Comparison of ENCODE assay signal across 1 cellular context in the genomic region with DNA sequence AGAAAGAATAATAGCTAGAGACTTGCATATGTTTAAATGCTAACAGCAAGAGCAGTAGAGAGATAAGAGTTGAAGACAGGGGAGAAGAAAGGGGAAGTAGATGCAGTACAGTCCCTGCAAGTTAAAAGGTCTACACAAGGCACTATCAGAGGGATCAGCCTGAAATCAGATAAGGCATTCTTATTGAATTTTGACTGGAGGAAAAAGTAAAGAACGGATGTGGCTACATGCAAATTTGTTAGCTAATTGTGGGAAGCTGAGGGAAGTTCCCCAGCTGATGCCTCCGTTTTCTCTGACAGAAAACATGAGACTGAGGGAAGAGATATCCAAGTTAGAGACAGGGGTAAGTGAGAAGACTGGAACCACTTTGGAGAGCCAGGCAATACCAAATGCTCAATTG.
A peak's percentile ranks its signal among the peaks of the same experiment; 100 is the strongest.
TF ChIP-seq lines count a peak whose summit lies in the region.

No MANE protein-coding gene starts in this region.

TF ChIP-seq in K562, 482 proteins besides CTCF, POLR2A, EP300 and RAD21 (continued from another document and continues in another):
- TF ChIP-seq FOXJ2 (tag; IDR thresholded peaks at IDR 0.05) (peak; percentile 67), RBFOX2 (IDR thresholded peaks at IDR 0.05; ENCODE audit: low read depth, low read length) (no peak), CBX1 (IDR thresholded peaks at IDR 0.05; ENCODE audit: low read depth) (no peak), ZNF263 (CRISPR knock-in tag; IDR thresholded peaks at IDR 0.05; ENCODE audit: borderline replicate concordance) (no peak), NELFE (IDR thresholded peaks at IDR 0.05; ENCODE audit: insufficient read depth, insufficient read length) (no peak), SMARCA5 (IDR thresholded peaks at IDR 0.05) (no peak), NR3C1 (CRISPR knock-in tag; IDR thresholded peaks at IDR 0.05) (no peak), BHLHE40 (IDR thresholded peaks at IDR 0.05; ENCODE audit: low read length) (peak; percentile 42; the same call in 1 of the 2 replicates), SPI1 (IDR thresholded peaks at IDR 0.05; ENCODE audit: borderline replicate concordance, low read depth, low read length) (peak; percentile 65), DPF2 (IDR thresholded peaks at IDR 0.05) (peak; percentile 94), ZNF140 (CRISPR knock-in tag; IDR thresholded peaks at IDR 0.05) (no peak), SMAD3 (CRISPR knock-in tag; conservative IDR thresholded peaks at IDR 0.05) (no peak), BRD4 (IDR thresholded peaks at IDR 0.05) (no peak), MYBL2 (IDR thresholded peaks at IDR 0.05; ENCODE audit: low read depth) (peak; percentile 58; the same call in 1 of the 2 replicates), MYBL2 (CRISPR knock-in tag; IDR thresholded peaks at IDR 0.05; ENCODE audit: borderline replicate concordance) (no peak), CSDE1 (IDR thresholded peaks at IDR 0.05) (no peak), SP2 (IDR thresholded peaks at IDR 0.05; ENCODE audit: extremely low read depth, low read depth, low read length, poor library complexity, severe bottlenecking) (no peak), ESRRA (IDR thresholded peaks at IDR 0.05; ENCODE audit: borderline replicate concordance, low read depth) (peak; percentile 69; the same call in 1 of the 2 replicates), POLR2B (IDR thresholded peaks at IDR 0.05; ENCODE audit: low read depth, partially characterized antibody) (no peak), FOXM1 (IDR thresholded peaks at IDR 0.05; ENCODE audit: low read depth) (peak; percentile 84), FOXM1 (CRISPR knock-in tag; IDR thresholded peaks at IDR 0.05; ENCODE audit: low read depth) (no peak), DNMT1 (IDR thresholded peaks at IDR 0.05) (no peak), ZFP36 (IDR thresholded peaks at IDR 0.05; ENCODE audit: low read depth, low read length, partially characterized antibody) (no peak), ZNF785 (CRISPR knock-in tag; IDR thresholded peaks at IDR 0.05) (no peak), ZNF766 (CRISPR knock-in tag; conservative IDR thresholded peaks at IDR 0.05) (0 out of 2 replicates have a peak, but pooled peaks have one; percentile 46), U2AF2 (optimal IDR thresholded peaks at IDR 0.05; ENCODE audit: low read depth, low read length) (no peak), ZNF224 (CRISPR knock-in tag; IDR thresholded peaks at IDR 0.05) (no peak), TRIM24 (IDR thresholded peaks at IDR 0.05) (no peak), TCF7 (IDR thresholded peaks at IDR 0.05; ENCODE audit: borderline replicate concordance) (no peak), MCM2 (IDR thresholded peaks at IDR 0.05; ENCODE audit: low read depth) (no peak), NCOA6 (IDR thresholded peaks at IDR 0.05) (no peak), DACH1 (IDR thresholded peaks at IDR 0.05; ENCODE audit: partially characterized antibody) (no peak), ZEB2 (IDR thresholded peaks at IDR 0.05) (peak; percentile 90), FIP1L1 (IDR thresholded peaks at IDR 0.05; ENCODE audit: low read depth, low read length, poor library complexity, severe bottlenecking) (no peak), ZNF174 (CRISPR knock-in tag; IDR thresholded peaks at IDR 0.05) (no peak), HDAC8 (tag; IDR thresholded peaks at IDR 0.05) (no peak), CHD2 (IDR thresholded peaks at IDR 0.05; ENCODE audit: low read depth, low read length) (no peak)
- TF ChIP-seq, protein P1, sequence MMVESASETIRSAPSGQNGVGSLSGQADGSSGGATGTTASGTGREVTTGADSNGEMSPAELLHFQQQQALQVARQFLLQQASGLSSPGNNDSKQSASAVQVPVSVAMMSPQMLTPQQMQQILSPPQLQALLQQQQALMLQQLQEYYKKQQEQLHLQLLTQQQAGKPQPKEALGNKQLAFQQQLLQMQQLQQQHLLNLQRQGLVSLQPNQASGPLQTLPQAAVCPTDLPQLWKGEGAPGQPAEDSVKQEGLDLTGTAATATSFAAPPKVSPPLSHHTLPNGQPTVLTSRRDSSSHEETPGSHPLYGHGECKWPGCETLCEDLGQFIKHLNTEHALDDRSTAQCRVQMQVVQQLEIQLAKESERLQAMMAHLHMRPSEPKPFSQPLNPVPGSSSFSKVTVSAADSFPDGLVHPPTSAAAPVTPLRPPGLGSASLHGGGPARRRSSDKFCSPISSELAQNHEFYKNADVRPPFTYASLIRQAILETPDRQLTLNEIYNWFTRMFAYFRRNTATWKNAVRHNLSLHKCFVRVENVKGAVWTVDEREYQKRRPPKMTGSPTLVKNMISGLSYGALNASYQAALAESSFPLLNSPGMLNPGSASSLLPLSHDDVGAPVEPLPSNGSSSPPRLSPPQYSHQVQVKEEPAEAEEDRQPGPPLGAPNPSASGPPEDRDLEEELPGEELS (CRISPR knock-in tag; IDR thresholded peaks at IDR 0.05; ENCODE audit: borderline replicate concordance) = no peak
- TF ChIP-seq, protein P2, sequence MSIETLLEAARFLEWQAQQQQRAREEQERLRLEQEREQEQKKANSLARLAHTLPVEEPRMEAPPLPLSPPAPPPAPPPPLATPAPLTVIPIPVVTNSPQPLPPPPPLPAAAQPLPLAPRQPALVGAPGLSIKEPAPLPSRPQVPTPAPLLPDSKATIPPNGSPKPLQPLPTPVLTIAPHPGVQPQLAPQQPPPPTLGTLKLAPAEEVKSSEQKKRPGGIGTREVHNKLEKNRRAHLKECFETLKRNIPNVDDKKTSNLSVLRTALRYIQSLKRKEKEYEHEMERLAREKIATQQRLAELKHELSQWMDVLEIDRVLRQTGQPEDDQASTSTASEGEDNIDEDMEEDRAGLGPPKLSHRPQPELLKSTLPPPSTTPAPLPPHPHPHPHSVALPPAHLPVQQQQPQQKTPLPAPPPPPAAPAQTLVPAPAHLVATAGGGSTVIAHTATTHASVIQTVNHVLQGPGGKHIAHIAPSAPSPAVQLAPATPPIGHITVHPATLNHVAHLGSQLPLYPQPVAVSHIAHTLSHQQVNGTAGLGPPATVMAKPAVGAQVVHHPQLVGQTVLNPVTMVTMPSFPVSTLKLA (conservative IDR thresholded peaks at IDR 0.05) = 0 out of 4 replicates have a peak, but pooled peaks of 1 of the 2 experiments have one; percentile 14
- TF ChIP-seq, protein P3, sequence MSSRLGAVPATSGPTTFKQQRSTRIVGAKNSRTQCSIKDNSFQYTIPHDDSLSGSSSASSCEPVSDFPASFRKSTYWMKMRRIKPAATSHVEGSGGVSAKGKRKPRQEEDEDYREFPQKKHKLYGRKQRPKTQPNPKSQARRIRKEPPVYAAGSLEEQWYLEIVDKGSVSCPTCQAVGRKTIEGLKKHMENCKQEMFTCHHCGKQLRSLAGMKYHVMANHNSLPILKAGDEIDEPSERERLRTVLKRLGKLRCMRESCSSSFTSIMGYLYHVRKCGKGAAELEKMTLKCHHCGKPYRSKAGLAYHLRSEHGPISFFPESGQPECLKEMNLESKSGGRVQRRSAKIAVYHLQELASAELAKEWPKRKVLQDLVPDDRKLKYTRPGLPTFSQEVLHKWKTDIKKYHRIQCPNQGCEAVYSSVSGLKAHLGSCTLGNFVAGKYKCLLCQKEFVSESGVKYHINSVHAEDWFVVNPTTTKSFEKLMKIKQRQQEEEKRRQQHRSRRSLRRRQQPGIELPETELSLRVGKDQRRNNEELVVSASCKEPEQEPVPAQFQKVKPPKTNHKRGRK (tag; IDR thresholded peaks at IDR 0.05) = no peak
- TF ChIP-seq, protein P4, sequence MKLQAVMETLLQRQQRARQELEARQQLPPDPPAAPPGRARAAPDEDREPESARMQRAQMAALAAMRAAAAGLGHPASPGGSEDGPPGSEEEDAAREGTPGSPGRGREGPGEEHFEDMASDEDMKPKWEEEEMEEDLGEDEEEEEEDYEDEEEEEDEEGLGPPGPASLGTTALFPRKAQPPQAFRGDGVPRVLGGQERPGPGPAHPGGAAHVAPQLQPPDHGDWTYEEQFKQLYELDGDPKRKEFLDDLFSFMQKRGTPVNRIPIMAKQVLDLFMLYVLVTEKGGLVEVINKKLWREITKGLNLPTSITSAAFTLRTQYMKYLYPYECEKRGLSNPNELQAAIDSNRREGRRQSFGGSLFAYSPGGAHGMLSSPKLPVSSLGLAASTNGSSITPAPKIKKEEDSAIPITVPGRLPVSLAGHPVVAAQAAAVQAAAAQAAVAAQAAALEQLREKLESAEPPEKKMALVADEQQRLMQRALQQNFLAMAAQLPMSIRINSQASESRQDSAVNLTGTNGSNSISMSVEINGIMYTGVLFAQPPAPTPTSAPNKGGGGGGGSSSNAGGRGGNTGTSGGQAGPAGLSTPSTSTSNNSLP (IDR thresholded peaks at IDR 0.05; ENCODE audit: borderline replicate concordance, low read depth, low read length) = peak; percentile 10; the same call in 1 of the 2 replicates
- TF ChIP-seq, protein P5, sequence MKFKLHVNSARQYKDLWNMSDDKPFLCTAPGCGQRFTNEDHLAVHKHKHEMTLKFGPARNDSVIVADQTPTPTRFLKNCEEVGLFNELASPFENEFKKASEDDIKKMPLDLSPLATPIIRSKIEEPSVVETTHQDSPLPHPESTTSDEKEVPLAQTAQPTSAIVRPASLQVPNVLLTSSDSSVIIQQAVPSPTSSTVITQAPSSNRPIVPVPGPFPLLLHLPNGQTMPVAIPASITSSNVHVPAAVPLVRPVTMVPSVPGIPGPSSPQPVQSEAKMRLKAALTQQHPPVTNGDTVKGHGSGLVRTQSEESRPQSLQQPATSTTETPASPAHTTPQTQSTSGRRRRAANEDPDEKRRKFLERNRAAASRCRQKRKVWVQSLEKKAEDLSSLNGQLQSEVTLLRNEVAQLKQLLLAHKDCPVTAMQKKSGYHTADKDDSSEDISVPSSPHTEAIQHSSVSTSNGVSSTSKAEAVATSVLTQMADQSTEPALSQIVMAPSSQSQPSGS (CRISPR knock-in tag; IDR thresholded peaks at IDR 0.05) = no peak
- TF ChIP-seq, protein P6, sequence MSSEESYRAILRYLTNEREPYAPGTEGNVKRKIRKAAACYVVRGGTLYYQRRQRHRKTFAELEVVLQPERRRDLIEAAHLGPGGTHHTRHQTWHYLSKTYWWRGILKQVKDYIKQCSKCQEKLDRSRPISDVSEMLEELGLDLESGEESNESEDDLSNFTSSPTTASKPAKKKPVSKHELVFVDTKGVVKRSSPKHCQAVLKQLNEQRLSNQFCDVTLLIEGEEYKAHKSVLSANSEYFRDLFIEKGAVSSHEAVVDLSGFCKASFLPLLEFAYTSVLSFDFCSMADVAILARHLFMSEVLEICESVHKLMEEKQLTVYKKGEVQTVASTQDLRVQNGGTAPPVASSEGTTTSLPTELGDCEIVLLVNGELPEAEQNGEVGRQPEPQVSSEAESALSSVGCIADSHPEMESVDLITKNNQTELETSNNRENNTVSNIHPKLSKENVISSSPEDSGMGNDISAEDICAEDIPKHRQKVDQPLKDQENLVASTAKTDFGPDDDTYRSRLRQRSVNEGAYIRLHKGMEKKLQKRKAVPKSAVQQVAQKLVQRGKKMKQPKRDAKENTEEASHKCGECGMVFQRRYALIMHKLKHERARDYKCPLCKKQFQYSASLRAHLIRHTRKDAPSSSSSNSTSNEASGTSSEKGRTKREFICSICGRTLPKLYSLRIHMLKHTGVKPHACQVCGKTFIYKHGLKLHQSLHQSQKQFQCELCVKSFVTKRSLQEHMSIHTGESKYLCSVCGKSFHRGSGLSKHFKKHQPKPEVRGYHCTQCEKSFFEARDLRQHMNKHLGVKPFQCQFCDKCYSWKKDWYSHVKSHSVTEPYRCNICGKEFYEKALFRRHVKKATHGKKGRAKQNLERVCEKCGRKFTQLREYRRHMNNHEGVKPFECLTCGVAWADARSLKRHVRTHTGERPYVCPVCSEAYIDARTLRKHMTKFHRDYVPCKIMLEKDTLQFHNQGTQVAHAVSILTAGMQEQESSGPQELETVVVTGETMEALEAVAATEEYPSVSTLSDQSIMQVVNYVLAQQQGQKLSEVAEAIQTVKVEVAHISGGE (CRISPR knock-in tag; IDR thresholded peaks at IDR 0.05) = no peak
- TF ChIP-seq, protein P7, sequence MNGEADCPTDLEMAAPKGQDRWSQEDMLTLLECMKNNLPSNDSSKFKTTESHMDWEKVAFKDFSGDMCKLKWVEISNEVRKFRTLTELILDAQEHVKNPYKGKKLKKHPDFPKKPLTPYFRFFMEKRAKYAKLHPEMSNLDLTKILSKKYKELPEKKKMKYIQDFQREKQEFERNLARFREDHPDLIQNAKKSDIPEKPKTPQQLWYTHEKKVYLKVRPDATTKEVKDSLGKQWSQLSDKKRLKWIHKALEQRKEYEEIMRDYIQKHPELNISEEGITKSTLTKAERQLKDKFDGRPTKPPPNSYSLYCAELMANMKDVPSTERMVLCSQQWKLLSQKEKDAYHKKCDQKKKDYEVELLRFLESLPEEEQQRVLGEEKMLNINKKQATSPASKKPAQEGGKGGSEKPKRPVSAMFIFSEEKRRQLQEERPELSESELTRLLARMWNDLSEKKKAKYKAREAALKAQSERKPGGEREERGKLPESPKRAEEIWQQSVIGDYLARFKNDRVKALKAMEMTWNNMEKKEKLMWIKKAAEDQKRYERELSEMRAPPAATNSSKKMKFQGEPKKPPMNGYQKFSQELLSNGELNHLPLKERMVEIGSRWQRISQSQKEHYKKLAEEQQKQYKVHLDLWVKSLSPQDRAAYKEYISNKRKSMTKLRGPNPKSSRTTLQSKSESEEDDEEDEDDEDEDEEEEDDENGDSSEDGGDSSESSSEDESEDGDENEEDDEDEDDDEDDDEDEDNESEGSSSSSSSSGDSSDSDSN (IDR thresholded peaks at IDR 0.05; ENCODE audit: borderline replicate concordance in 1 of 2, low read depth in 2 of 2, low read length in 2 of 2) = no peak
- TF ChIP-seq, protein P8, sequence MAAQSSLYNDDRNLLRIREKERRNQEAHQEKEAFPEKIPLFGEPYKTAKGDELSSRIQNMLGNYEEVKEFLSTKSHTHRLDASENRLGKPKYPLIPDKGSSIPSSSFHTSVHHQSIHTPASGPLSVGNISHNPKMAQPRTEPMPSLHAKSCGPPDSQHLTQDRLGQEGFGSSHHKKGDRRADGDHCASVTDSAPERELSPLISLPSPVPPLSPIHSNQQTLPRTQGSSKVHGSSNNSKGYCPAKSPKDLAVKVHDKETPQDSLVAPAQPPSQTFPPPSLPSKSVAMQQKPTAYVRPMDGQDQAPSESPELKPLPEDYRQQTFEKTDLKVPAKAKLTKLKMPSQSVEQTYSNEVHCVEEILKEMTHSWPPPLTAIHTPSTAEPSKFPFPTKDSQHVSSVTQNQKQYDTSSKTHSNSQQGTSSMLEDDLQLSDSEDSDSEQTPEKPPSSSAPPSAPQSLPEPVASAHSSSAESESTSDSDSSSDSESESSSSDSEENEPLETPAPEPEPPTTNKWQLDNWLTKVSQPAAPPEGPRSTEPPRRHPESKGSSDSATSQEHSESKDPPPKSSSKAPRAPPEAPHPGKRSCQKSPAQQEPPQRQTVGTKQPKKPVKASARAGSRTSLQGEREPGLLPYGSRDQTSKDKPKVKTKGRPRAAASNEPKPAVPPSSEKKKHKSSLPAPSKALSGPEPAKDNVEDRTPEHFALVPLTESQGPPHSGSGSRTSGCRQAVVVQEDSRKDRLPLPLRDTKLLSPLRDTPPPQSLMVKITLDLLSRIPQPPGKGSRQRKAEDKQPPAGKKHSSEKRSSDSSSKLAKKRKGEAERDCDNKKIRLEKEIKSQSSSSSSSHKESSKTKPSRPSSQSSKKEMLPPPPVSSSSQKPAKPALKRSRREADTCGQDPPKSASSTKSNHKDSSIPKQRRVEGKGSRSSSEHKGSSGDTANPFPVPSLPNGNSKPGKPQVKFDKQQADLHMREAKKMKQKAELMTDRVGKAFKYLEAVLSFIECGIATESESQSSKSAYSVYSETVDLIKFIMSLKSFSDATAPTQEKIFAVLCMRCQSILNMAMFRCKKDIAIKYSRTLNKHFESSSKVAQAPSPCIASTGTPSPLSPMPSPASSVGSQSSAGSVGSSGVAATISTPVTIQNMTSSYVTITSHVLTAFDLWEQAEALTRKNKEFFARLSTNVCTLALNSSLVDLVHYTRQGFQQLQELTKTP (IDR thresholded peaks at IDR 0.05; ENCODE audit: low read depth in 1 of 2, partially characterized antibody in 2 of 2) = peak; percentile 40 to 87
- TF ChIP-seq, protein P9, sequence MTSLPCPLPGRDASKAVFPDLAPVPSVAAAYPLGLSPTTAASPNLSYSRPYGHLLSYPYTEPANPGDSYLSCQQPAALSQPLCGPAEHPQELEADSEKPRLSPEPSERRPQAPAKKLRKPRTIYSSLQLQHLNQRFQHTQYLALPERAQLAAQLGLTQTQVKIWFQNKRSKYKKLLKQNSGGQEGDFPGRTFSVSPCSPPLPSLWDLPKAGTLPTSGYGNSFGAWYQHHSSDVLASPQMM (CRISPR knock-in tag; IDR thresholded peaks at IDR 0.05) = no peak
